Comparison of ENCODE assay signal across 28 cellular contexts in the genomic region with DNA sequence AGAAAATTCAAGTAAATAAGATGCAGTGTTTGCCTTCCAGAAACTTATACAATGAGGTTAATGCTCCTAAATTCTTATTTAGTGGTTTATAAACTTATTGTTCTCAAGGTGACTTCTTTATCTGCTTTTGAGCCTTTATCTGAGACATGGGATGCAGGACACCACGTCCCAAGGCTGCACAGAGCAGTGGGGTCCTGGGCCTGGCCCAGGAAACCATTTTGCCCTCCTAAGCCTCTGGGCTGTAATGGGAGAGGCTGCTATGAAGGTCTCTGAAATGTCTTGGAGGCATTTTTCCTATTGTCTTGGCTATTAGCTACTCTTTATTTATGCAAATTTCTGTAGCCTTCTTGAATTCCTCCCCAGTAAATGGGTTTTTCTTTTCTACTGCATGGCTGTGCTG.
"Had no signal": no experiment of that assay in that cellular context is flagged by ENCODE, and none has a peak within 500 bp of the region (broad histone marks: within the 10 kb centered on the region; RNA-seq: fewer than 3 reads in every experiment).

No MANE protein-coding gene starts in this region.

- H3K4me1 ChIP-seq: colonic mucosa, esophagus squamous epithelium, foreskin keratinocyte, gastrocnemius medialis, heart left ventricle had no signal

- H3K4me3 ChIP-seq: colonic mucosa, coronary artery, dorsolateral prefrontal cortex, esophagus muscularis mucosa, esophagus squamous epithelium, gastrocnemius medialis, gastroesophageal sphincter, heart left ventricle, heart right ventricle had no signal

- FAIRE-seq: colon, endometrium, endothelial cell of umbilical vein, frontal cortex had no signal

- H3K9me3 ChIP-seq: colonic mucosa, esophagus muscularis mucosa, esophagus squamous epithelium, gastrocnemius medialis, gastroesophageal sphincter, heart left ventricle had no signal

- H3K36me3 ChIP-seq: colonic mucosa, esophagus muscularis mucosa, esophagus squamous epithelium, gastrocnemius medialis, gastroesophageal sphincter, heart left ventricle, heart right ventricle had no signal

- DNase-seq: colonic mucosa; cortex of kidney; dermis blood vessel endothelial cell; dorsolateral prefrontal cortex; effector CD4-positive, alpha-beta T cell; effector CD8-positive, alpha-beta T cell; effector memory CD4-positive, alpha-beta T cell; effector memory CD8-positive, alpha-beta T cell; endodermal cell; erythroblast; esophagus squamous epithelium; foreskin fibroblast; foreskin keratinocyte; foreskin melanocyte; gastrocnemius medialis; glutamatergic neuron; head of caudate nucleus; heart left ventricle; heart right ventricle had no signal

- H3K27ac ChIP-seq: colonic mucosa, coronary artery, dorsolateral prefrontal cortex, epithelial cell of prostate, esophagus muscularis mucosa, esophagus squamous epithelium, foreskin keratinocyte, gastrocnemius medialis, gastroesophageal sphincter, heart left ventricle, heart right ventricle had no signal

- ATAC-seq: effector memory CD8-positive, alpha-beta T cell; esophagus mucosa; foreskin keratinocyte; gastrocnemius medialis; gastroesophageal sphincter; heart left ventricle; heart right ventricle had no signal

- H3K27me3 ChIP-seq: colonic mucosa, esophagus muscularis mucosa, esophagus squamous epithelium, foreskin keratinocyte, gastrocnemius medialis, gastroesophageal sphincter, heart left ventricle, heart right ventricle had no signal
